10 cellular contexts compared by ENCODE assay signal in genomic region chr1:1370094-1370493, GRCh38. TPM values are rescaled to one million over a fixed set of nuclear protein-coding genes. Genes with fewer than 3 reads are reported as not detected.
DNase-seq lines count a peak whose midpoint lies in the region; ATAC-seq, FAIRE-seq and TF ChIP-seq lines count a peak whose summit lies in the region.
"Not testable (repeated sequence)": the region's sequence is repeated elsewhere in the genome, so short reads cannot be mapped to it uniquely, and the experiment has no call there.
"Had no signal": no experiment of that assay in that cellular context is flagged by ENCODE, and none has a peak within 500 bp of the region (broad histone marks: within the 10 kb centered on the region; RNA-seq: fewer than 3 reads in every experiment).

No MANE protein-coding gene starts in this region.

- peak overlapping the region; percentile 75; the same call in 1 of the 2 replicates for H3K27ac ChIP-seq in BLaER1
- H3K27ac ChIP-seq in CD4-positive, alpha-beta memory T cell (ENCODE audit: low read depth, low read length); kidney (ENCODE audit: low read depth in 2 of 2, low read length in 2 of 2): not testable (repeated sequence)

- FAIRE-seq in kidney (lab: Jason Lieb, UNC) = not testable (repeated sequence)

- not testable (repeated sequence) for TF ChIP-seq CTCF in kidney (IDR thresholded peaks at IDR 0.05; ENCODE audit: borderline replicate concordance, extremely low read depth, insufficient read depth); nephron (IDR thresholded peaks at IDR 0.05; ENCODE audit: unreplicated experiment in 3 of 3); progenitor cell of endocrine pancreas (IDR thresholded peaks at IDR 0.05; ENCODE audit: unreplicated experiment)

- not testable (repeated sequence) for H3K27me3 Mint-ChIP-seq in CD4-positive, alpha-beta memory T cell; T-cell; activated CD4-positive, alpha-beta T cell treated with anti-CD3 and anti-CD28 coated beads, Interleukin-2, amount 10 ng/mL, durations not matched to agents 24 days and 14 days; nephron (ENCODE audit: low read depth); progenitor cell of endocrine pancreas

- not testable (repeated sequence) for H3K4me3 ChIP-seq in BLaER1; CD4-positive, alpha-beta memory T cell (ENCODE audit: low read length in 2 of 2); kidney (ENCODE audit: low read length in 2 of 2)

- H3K27ac Mint-ChIP-seq in CD4-positive, alpha-beta memory T cell = peak overlapping the region in 5 of 7 donors; percentile 18 to 84 (median 52)
- peak overlapping the region; percentile 22 to 27 for H3K27ac Mint-ChIP-seq in T-cell
- H3K27ac Mint-ChIP-seq in activated CD4-positive, alpha-beta T cell treated with anti-CD3 and anti-CD28 coated beads, Interleukin-2, amount 10 ng/mL, durations not matched to agents 24 days and 14 days; nephron; progenitor cell of endocrine pancreas: not testable (repeated sequence)

- H3K27me3 ChIP-seq in BLaER1; CD4-positive, alpha-beta memory T cell (ENCODE audit: insufficient read depth, low read length): not testable (repeated sequence)

- H3K4me3 Mint-ChIP-seq in CD4-positive, alpha-beta memory T cell = peak overlapping the region in 3 of 8 donors; percentile 20 to 60 (median 40)
- peak overlapping the region in 1 of 3 donors; percentile 56 for H3K4me3 Mint-ChIP-seq in T-cell
- peak overlapping the region; percentile 48 for H3K4me3 Mint-ChIP-seq in activated CD4-positive, alpha-beta T cell treated with anti-CD3 and anti-CD28 coated beads, Interleukin-2, amount 10 ng/mL, durations not matched to agents 24 days and 14 days
- peak overlapping the region; percentile 24 to 56 (median 28) for H3K4me3 Mint-ChIP-seq in nephron
- H3K4me3 Mint-ChIP-seq in progenitor cell of endocrine pancreas (ENCODE audit: low read depth) = peak overlapping the region; percentile 14

- not testable (repeated sequence) for ATAC-seq in T-cell (replicated peaks in 1 of 4); Right ventricle myocardium inferior

- peak overlapping the region; percentile 100 for H3K4me2 ChIP-seq in BLaER1

- peaks cover 55% of the 10 kb centered on the region for H3K4me1 ChIP-seq in BLaER1
- H3K4me1 ChIP-seq in CD4-positive, alpha-beta memory T cell (ENCODE audit: insufficient read depth, low read length) = peaks cover 40% of the 10 kb centered on the region
- H3K4me1 ChIP-seq in kidney (ENCODE audit: control insufficient read depth in 1 of 2, insufficient read depth in 1 of 2, low read depth in 1 of 2, low read length in 2 of 2) = peaks cover 0 to 19% of the 10 kb centered on the region in 2 donors

- H3K36me3 Mint-ChIP-seq in CD4-positive, alpha-beta memory T cell = peaks cover 0 to 12% of the 10 kb centered on the region in 2 donors
- H3K36me3 Mint-ChIP-seq in T-cell; nephron (ENCODE audit: low read depth); progenitor cell of endocrine pancreas (ENCODE audit: insufficient read depth): not testable (repeated sequence)
- H3K36me3 Mint-ChIP-seq in activated CD4-positive, alpha-beta T cell treated with anti-CD3 and anti-CD28 coated beads, Interleukin-2, amount 10 ng/mL, durations not matched to agents 24 days and 14 days (ENCODE audit: low read depth) = peaks cover 11% of the 10 kb centered on the region

- CTCF ChIA-PET in CD4-positive, alpha-beta memory T cell (lab: Charles Lee; ENCODE audit: partially characterized antibody) = interaction anchor here (0.6 to 1.8 kb wide), 3 partner anchors 30 to 419 kb away, joined by 3 to 5 read pairs (median 4); no protein-coding TSS in a partner anchor
- CTCF ChIA-PET in T-cell (lab: Charles Lee) = not testable (repeated sequence)

- peaks cover 19% of the 10 kb centered on the region for H3K9me3 ChIP-seq in BLaER1
- not testable (repeated sequence) for H3K9me3 ChIP-seq in CD4-positive, alpha-beta memory T cell (ENCODE audit: control insufficient read depth in 1 of 2, low read length in 2 of 2); kidney (ENCODE audit: control insufficient read depth in 1 of 2, low read length in 2 of 2)

- not testable (repeated sequence) for DNase-seq in CD4-positive, alpha-beta memory T cell; T-cell; activated CD4-positive, alpha-beta T cell treated with anti-CD3 and anti-CD28 coated beads, Interleukin-2, amount 10 ng/mL, durations not matched to agents 24 days and 14 days; progenitor cell of endocrine pancreas (ENCODE audit: low spot score, unreplicated experiment)
- peak; percentile 21 for DNase-seq in Right ventricle myocardium inferior (ENCODE audit: missing footprints)
- DNase-seq in kidney = peak; percentile 43

- not testable (repeated sequence) for H3K9me3 Mint-ChIP-seq in CD4-positive, alpha-beta memory T cell; T-cell; activated CD4-positive, alpha-beta T cell treated with anti-CD3 and anti-CD28 coated beads, Interleukin-2, amount 10 ng/mL, durations not matched to agents 24 days and 14 days; nephron; progenitor cell of endocrine pancreas (ENCODE audit: low read depth)

- H3K4me1 Mint-ChIP-seq in CD4-positive, alpha-beta memory T cell = peaks cover 3 to 37% (median 23%) of the 10 kb centered on the region in 4 donors
- H3K4me1 Mint-ChIP-seq in T-cell = peaks cover 0 to 37% (median 23%) of the 10 kb centered on the region in 3 donors
- H3K4me1 Mint-ChIP-seq in activated CD4-positive, alpha-beta T cell treated with anti-CD3 and anti-CD28 coated beads, Interleukin-2, amount 10 ng/mL, durations not matched to agents 24 days and 14 days = peaks cover 16% of the 10 kb centered on the region
- not testable (repeated sequence) for H3K4me1 Mint-ChIP-seq in nephron; progenitor cell of endocrine pancreas (ENCODE audit: low read depth)

- POLR2A ChIA-PET in CD4-positive, alpha-beta memory T cell (lab: Charles Lee; ENCODE audit: partially characterized antibody) = interaction anchor here (1.1 to 10.2 kb wide), 4 partner anchors 16 to 37 kb away, joined by 3 to 149 read pairs (median 38); partner anchors contain the start of genes CCNL2 and MRPL20
- POLR2A ChIA-PET in T-cell (lab: Charles Lee) = not testable (repeated sequence)

- intact Hi-C loops in CD4-positive, alpha-beta memory T cell (cut with micrococcal nuclease); kidney (cut with DNase I): not testable (repeated sequence)
- intact Hi-C loops in activated CD4-positive, alpha-beta T cell treated with anti-CD3 and anti-CD28 coated beads, Interleukin-2, amount 10 ng/mL, durations not matched to agents 24 days and 14 days (cut with micrococcal nuclease) = loop anchor here (10.0 kb wide), 1 partner anchor 135 kb away; no protein-coding TSS in a partner anchor
- intact Hi-C loops in Right ventricle myocardium inferior (cut with DNase I) = loop anchor here (2.0 kb wide), 1 partner anchor 247 kb away; no protein-coding TSS in a partner anchor

- peaks cover 44% of the 10 kb centered on the region for H4K20me1 ChIP-seq in BLaER1

- not testable (repeated sequence) for H3K9ac ChIP-seq in BLaER1; kidney (ENCODE audit: low read length in 2 of 2)

- peaks cover 21% of the 10 kb centered on the region for H3K36me3 ChIP-seq in BLaER1
- H3K36me3 ChIP-seq in CD4-positive, alpha-beta memory T cell (ENCODE audit: insufficient read depth, low read length); kidney (ENCODE audit: control insufficient read depth in 1 of 2, insufficient read depth in 2 of 2, low read length in 2 of 2): not testable (repeated sequence)

RNA-seq across cellular contexts. Expression of gene AURKAIP1, which starts 4.9 kb away (rescaled TPM):
- total RNA-seq in CD4-positive, alpha-beta memory T cell = 10 to 100 TPM; 60.4 to 72.7 TPM
- 100 to 1,000 TPM; 159 to 179 TPM for polyA plus RNA-seq in CD4-positive, alpha-beta memory T cell
- total RNA-seq in T-cell (10 to 100 TPM; 58.8 to 91.7 (median 86.0) TPM), Right ventricle myocardium inferior (265 TPM), kidney (111 TPM), progenitor cell of endocrine pancreas (107 TPM in 2 replicates)
- total RNA-seq in activated CD4-positive, alpha-beta T cell treated with anti-CD3 and anti-CD28 coated beads, Interleukin-2, amount 10 ng/mL, durations not matched to agents 24 days and 14 days = 142 and 146 TPM in 2 replicates
- polyA plus RNA-seq in kidney (ENCODE audit: insufficient read depth, low read depth, low replicate concordance) = 359 TPM

RNA-seq across cellular contexts. Expression of gene MXRA8, which starts 11.7 kb away (rescaled TPM):
- total RNA-seq in CD4-positive, alpha-beta memory T cell = under 1 TPM in 1 of 2 experiments, not detected in 1; 0.35 TPM
- under 1 TPM in 1 of 2 donors, not detected in 1; 0.57 TPM for polyA plus RNA-seq in CD4-positive, alpha-beta memory T cell
- total RNA-seq in T-cell = 1 to 10 TPM in 4 of 5 donors, under 1 TPM in 1; 0.99 to 6.8 (median 1.9) TPM
- 0.24 and 0.75 TPM in 2 replicates for total RNA-seq in activated CD4-positive, alpha-beta T cell treated with anti-CD3 and anti-CD28 coated beads, Interleukin-2, amount 10 ng/mL, durations not matched to agents 24 days and 14 days
- 21.8 TPM for total RNA-seq in Right ventricle myocardium inferior
- total RNA-seq in kidney = 26.0 TPM
- 64.7 TPM for polyA plus RNA-seq in kidney (ENCODE audit: insufficient read depth, low read depth, low replicate concordance)
- 24.3 and 25.0 TPM in 2 replicates for total RNA-seq in progenitor cell of endocrine pancreas
- total RNA-seq: B cell, Calu3 had no signal

RNA-seq across cellular contexts. Expression of gene DVL1, which starts 20.9 kb away (rescaled TPM):
- 10 to 100 TPM; 43.7 to 44.6 TPM for total RNA-seq in CD4-positive, alpha-beta memory T cell
- 1 to 10 TPM in 1 of 2 donors, under 1 TPM in 1; 0.19 to 1.9 TPM for polyA plus RNA-seq in CD4-positive, alpha-beta memory T cell
- total RNA-seq in T-cell = 10 to 100 TPM; 43.6 to 70.4 (median 64.9) TPM
- 63.2 and 65.9 TPM in 2 replicates for total RNA-seq in activated CD4-positive, alpha-beta T cell treated with anti-CD3 and anti-CD28 coated beads, Interleukin-2, amount 10 ng/mL, durations not matched to agents 24 days and 14 days
- total RNA-seq in Right ventricle myocardium inferior = 119 TPM
- total RNA-seq in kidney = 55.0 TPM
- 32.5 TPM for polyA plus RNA-seq in kidney (ENCODE audit: insufficient read depth, low read depth, low replicate concordance)
- 60.1 and 63.1 TPM in 2 replicates for total RNA-seq in progenitor cell of endocrine pancreas

RNA-seq across cellular contexts. Expression of gene CCNL2, which starts 29.0 kb away (rescaled TPM):
- 100 to 1,000 TPM; 388 to 394 TPM for total RNA-seq in CD4-positive, alpha-beta memory T cell
- polyA plus RNA-seq in CD4-positive, alpha-beta memory T cell = 10 to 100 TPM; 18.3 to 36.6 TPM
- total RNA-seq in T-cell (100 to 1,000 TPM; 250 to 418 (median 376) TPM), Right ventricle myocardium inferior (49.4 TPM), kidney (199 TPM), progenitor cell of endocrine pancreas (381 and 386 TPM in 2 replicates)
- total RNA-seq in activated CD4-positive, alpha-beta T cell treated with anti-CD3 and anti-CD28 coated beads, Interleukin-2, amount 10 ng/mL, durations not matched to agents 24 days and 14 days = 144 and 146 TPM in 2 replicates
- 72.0 TPM for polyA plus RNA-seq in kidney (ENCODE audit: insufficient read depth, low read depth, low replicate concordance)

RNA-seq across cellular contexts. Expression of gene MRPL20, which starts 37.0 kb away (rescaled TPM):
- total RNA-seq in CD4-positive, alpha-beta memory T cell = 100 to 1,000 TPM; 119 to 123 TPM
- polyA plus RNA-seq in CD4-positive, alpha-beta memory T cell = 100 to 1,000 TPM; 171 to 202 TPM
- total RNA-seq in T-cell (100 to 1,000 TPM; 106 to 123 (median 114) TPM), Right ventricle myocardium inferior (140 TPM), kidney (103 TPM), progenitor cell of endocrine pancreas (104 and 109 TPM in 2 replicates)
- total RNA-seq in activated CD4-positive, alpha-beta T cell treated with anti-CD3 and anti-CD28 coated beads, Interleukin-2, amount 10 ng/mL, durations not matched to agents 24 days and 14 days = 187 and 194 TPM in 2 replicates
- polyA plus RNA-seq in kidney (ENCODE audit: insufficient read depth, low read depth, low replicate concordance) = 221 TPM
